In genomic region chr9:126363250-126363649, GRCh38 we compare ENCODE assay signal across 18 cellular contexts. TPM values are rescaled to one million over a fixed set of nuclear protein-coding genes. Genes with fewer than 3 reads are reported as not detected.
A peak's percentile ranks its signal among the peaks of the same experiment; 100 is the strongest.
DNase-seq lines count a peak whose midpoint lies in the region; ATAC-seq, FAIRE-seq and TF ChIP-seq lines count a peak whose summit lies in the region.
"Had no signal": no experiment of that assay in that cellular context is flagged by ENCODE, and none has a peak within 500 bp of the region (broad histone marks: within the 10 kb centered on the region; RNA-seq: fewer than 3 reads in every experiment).

No MANE protein-coding gene starts in this region.

- TF ChIP-seq CTCF in esophagus squamous epithelium (IDR thresholded peaks at IDR 0.05) = no peak

- no peak for DNase-seq in SJSA1 (ENCODE audit: low read depth in 1 of 2, low spot score in 2 of 2)
- DNase-seq in esophagus squamous epithelium (lab: John Stamatoyannopoulos, UW) = no peak
- peak; percentile 31 for DNase-seq in small intestine
- no peak for DNase-seq in naive thymus-derived CD8-positive, alpha-beta T cell
- DNase-seq in stimulated activated naive CD4-positive, alpha-beta T cell treated with Interleukin-2 at 50 U/mL for 16 hours (lab: John Stamatoyannopoulos, UW) = no peak
- no peak for DNase-seq in T-helper 9 cell
- DNase-seq in activated naive CD4-positive, alpha-beta T cell treated with Interleukin-2 at 50 U/mL for 16 hours = no peak
- DNase-seq: C1 segment of cervical spinal cord, DND-41, GOT3, MG63, NCI-H1048, NCI-H1436, NCI-H2029, NCI-H2171 treated with DMSO at 0.1 percent for 48 hours, SHP77 treated with DMSO at 0.1 percent for 48 hours had no signal

- H3K36me3 ChIP-seq in SJSA1 = no peaks in the 10 kb centered on the region
- peaks cover 0 to 5% (median 0%) of the 10 kb centered on the region in 3 donors for H3K36me3 ChIP-seq in esophagus squamous epithelium
- H3K36me3 ChIP-seq in small intestine (ENCODE audit: control insufficient read depth in 2 of 2, insufficient read depth in 2 of 2, low read length in 2 of 2) = peaks cover 0 to 1% of the 10 kb centered on the region in 2 donors
- H3K36me3 ChIP-seq: MG63 had no signal

- H3K27me3 Mint-ChIP-seq in naive thymus-derived CD8-positive, alpha-beta T cell = no peaks in the 10 kb centered on the region

- H3K27me3 ChIP-seq in SJSA1 (replicated peaks) (no peaks in the 10 kb centered on the region), esophagus squamous epithelium (no peaks in the 10 kb centered on the region), small intestine (ENCODE audit: control insufficient read depth in 2 of 2, insufficient read depth in 2 of 2, low read length in 2 of 2) (no peaks in the 10 kb centered on the region)
- H3K27me3 ChIP-seq: MG63 had no signal

- H3K4me1 ChIP-seq in SJSA1 (replicated peaks) (peaks cover 38% of the 10 kb centered on the region), esophagus squamous epithelium (peaks cover 24 to 50% (median 25%) of the 10 kb centered on the region in 3 donors), small intestine (ENCODE audit: control insufficient read depth in 2 of 2, insufficient read depth in 1 of 2, low read depth in 1 of 2, low read length in 1 of 2) (no peaks in the 10 kb centered on the region)

- WGBS in esophagus squamous epithelium, 2 donors = 34 to 90% methylated on average over 6 of the region's 6 CpGs
- 81 to 89% (median 84%) methylated on average over 6 of the region's 6 CpGs for WGBS in small intestine, 3 donors

- ATAC-seq in naive thymus-derived CD8-positive, alpha-beta T cell = no peak

- H3K36me3 Mint-ChIP-seq in naive thymus-derived CD8-positive, alpha-beta T cell = peaks cover 36 to 50% (median 43%) of the 10 kb centered on the region in 3 donors

- H3K27ac Mint-ChIP-seq in naive thymus-derived CD8-positive, alpha-beta T cell = peak overlapping the region in 1 of 10 donors; percentile 12

- intact Hi-C loops in esophagus squamous epithelium (cut with DNase I) = no loop called here

- H3K4me3 ChIP-seq in SJSA1 (no peak overlapping the region), esophagus squamous epithelium (no peak overlapping the region), small intestine (ENCODE audit: low read depth in 1 of 2, low read length in 2 of 2) (no peak overlapping the region)
- H3K4me3 ChIP-seq: MG63 had no signal

- peaks cover 2 to 28% (median 16%) of the 10 kb centered on the region in 4 donors for H3K4me1 Mint-ChIP-seq in naive thymus-derived CD8-positive, alpha-beta T cell

- H3K27ac ChIP-seq in SJSA1 (0 out of 2 replicates have a peak overlapping the region, but pooled peaks have one; percentile 2), esophagus squamous epithelium (peak overlapping the region in 3 of 4 donors; percentile 72 to 83 (median 74)), small intestine (ENCODE audit: low read depth in 1 of 2, low read length in 1 of 2) (no peak overlapping the region)

- no peak overlapping the region for H3K4me3 Mint-ChIP-seq in naive thymus-derived CD8-positive, alpha-beta T cell

- POLR2A ChIA-PET in naive thymus-derived CD8-positive, alpha-beta T cell (lab: Charles Lee) = interaction anchor here (1.4 kb wide), 1 partner anchor 37 kb away, joined by 4 read pairs; no protein-coding TSS in a partner anchor

- TF ChIP-seq POLR2A in esophagus squamous epithelium (IDR thresholded peaks at IDR 0.05) = no peak

- peaks cover 8 to 37% (median 30%) of the 10 kb centered on the region in 9 donors for H3K9me3 Mint-ChIP-seq in naive thymus-derived CD8-positive, alpha-beta T cell

- no peak for FAIRE-seq in small intestine (lab: Jason Lieb, UNC)
- FAIRE-seq: GM19239, HTR-8/SVneo had no signal

- no peaks in the 10 kb centered on the region; the same call in none of the 2 replicates for H3K9me3 ChIP-seq in SJSA1 (replicated peaks)
- H3K9me3 ChIP-seq in esophagus squamous epithelium = peaks cover 0 to 25% (median 16%) of the 10 kb centered on the region in 3 donors
- H3K9me3 ChIP-seq in small intestine (ENCODE audit: control insufficient read depth, low read depth) = no peaks in the 10 kb centered on the region

RNA-seq across cellular contexts. Expression of gene MVB12B, which starts 36.6 kb away (rescaled TPM):
- 7.8 and 16.1 TPM in 2 replicates for total RNA-seq in SJSA1 (2014; rRNA removed; shearing (Covaris generic))
- 10 to 100 TPM in 1 of 4 donors, 1 to 10 TPM in 3; 3.2 to 13.2 (median 5.3) TPM for total RNA-seq in esophagus squamous epithelium
- 1 to 10 TPM; 1.6 to 4.3 (median 4.1) TPM for polyA plus RNA-seq in small intestine
- 10 to 100 TPM; 26.9 to 28.6 TPM for total RNA-seq in naive thymus-derived CD8-positive, alpha-beta T cell
- 10 to 100 TPM in 1 of 3 donors, 1 to 10 TPM in 2; 7.2 to 12.5 (median 8.0) TPM for polyA plus RNA-seq in naive thymus-derived CD8-positive, alpha-beta T cell

Comparison
In these comparisons a context has a peak if more than half of its experiments do, and no peak if none do; other contexts are left out.
1. H3K27ac ChIP-seq: peak in SJSA1 (single experiment) and esophagus squamous epithelium (3 of 4); none in small intestine (0 of 2).